ENCODE assay signal across 20 cellular contexts in genomic region chr7:44541-44896, GRCh38.
A peak's percentile ranks its signal among the peaks of the same experiment; 100 is the strongest.
DNase-seq lines count a peak whose midpoint lies in the region; ATAC-seq, FAIRE-seq and TF ChIP-seq lines count a peak whose summit lies in the region.
"Had no signal": no experiment of that assay in that cellular context is flagged by ENCODE, and none has a peak within 500 bp of the region (broad histone marks: within the 10 kb centered on the region; RNA-seq: fewer than 3 reads in every experiment).

No MANE protein-coding gene starts in this region.

- BruUV-seq in HepG2 (replicated peaks; lab: Mats Ljungman, UMichigan) = no TSS peak
- BruUV-seq in PC-3 (replicated peaks; lab: Mats Ljungman, UMichigan) = no TSS peak

- TF ChIP-seq POLR2A in right lobe of liver (IDR thresholded peaks at IDR 0.05) (no peak), HepG2 (IDR thresholded peaks at IDR 0.05; ENCODE audit: insufficient read depth in 1 of 2, low read depth in 2 of 2, low read length in 2 of 2) (no peak)

- no peaks in the 10 kb centered on the region for H3K36me3 Mint-ChIP-seq in activated CD4-positive, alpha-beta memory T cell treated with anti-CD3 and anti-CD28 coated beads for 36 hours
- no peaks in the 10 kb centered on the region for H3K36me3 Mint-ChIP-seq in activated CD4-positive, alpha-beta memory T cell treated with anti-CD3 and anti-CD28 coated beads, Interleukin-2, amount 10 ng/mL, durations not matched to agents 7 days and 5 days (ENCODE audit: low read depth)

- no peaks in the 10 kb centered on the region for H3K9me3 ChIP-seq in right lobe of liver
- H3K9me3 ChIP-seq in HepG2 (ENCODE audit: low read length) = no peaks in the 10 kb centered on the region
- H3K9me3 ChIP-seq in PC-3 (ENCODE audit: low read length) = no peaks in the 10 kb centered on the region
- H3K9me3 ChIP-seq in hepatocyte (ENCODE audit: low read depth) = no peaks in the 10 kb centered on the region

- no peak overlapping the region for H3K9ac ChIP-seq in HepG2 (ENCODE audit: insufficient read depth, low read depth, low read length)
- no peak overlapping the region for H3K9ac ChIP-seq in PC-3 (ENCODE audit: low read length)

- no peaks in the 10 kb centered on the region for H3K79me2 ChIP-seq in HepG2 (ENCODE audit: insufficient read depth, low read length)
- no peaks in the 10 kb centered on the region for H3K79me2 ChIP-seq in PC-3 (ENCODE audit: low read length)
- H3K79me2 ChIP-seq in hepatocyte = no peaks in the 10 kb centered on the region

- no peaks in the 10 kb centered on the region for H4K20me1 ChIP-seq in HepG2 (ENCODE audit: insufficient read depth, low read length)
- no peaks in the 10 kb centered on the region for H4K20me1 ChIP-seq in PC-3 (ENCODE audit: low read length)
- H4K20me1 ChIP-seq in hepatocyte (ENCODE audit: insufficient read depth, poor library complexity, severe bottlenecking) = no peaks in the 10 kb centered on the region

- no peaks in the 10 kb centered on the region for H3K9me2 ChIP-seq in PC-3 (replicated peaks; ENCODE audit: low read length)
- H3K9me2 ChIP-seq in hepatocyte (replicated peaks; ENCODE audit: insufficient read depth) = no peaks in the 10 kb centered on the region

- no CpG with 5 or more reads among the region's 12 CpGs for WGBS in right lobe of liver (ENCODE audit: insufficient coverage, low coverage, low lambda C conversion rate, missing lambda C conversion rate)
- WGBS in HepG2 (ENCODE audit: low lambda C conversion rate) = 55% methylated on average over 12 of the region's 12 CpGs
- WGBS in hepatocyte (ENCODE audit: low lambda C conversion rate, missing lambda C conversion rate) = 93% methylated on average over 12 of the region's 12 CpGs

- H2AFZ ChIP-seq in HepG2 (ENCODE audit: low read length) (no peak overlapping the region), PC-3 (ENCODE audit: low read length) (no peak overlapping the region), hepatocyte (no peak overlapping the region)

- H3K4me3 Mint-ChIP-seq in activated CD4-positive, alpha-beta memory T cell treated with anti-CD3 and anti-CD28 coated beads for 36 hours = no peak overlapping the region
- no peak overlapping the region for H3K4me3 Mint-ChIP-seq in activated CD4-positive, alpha-beta memory T cell treated with anti-CD3 and anti-CD28 coated beads, Interleukin-2, amount 10 ng/mL, durations not matched to agents 7 days and 5 days

- no peaks in the 10 kb centered on the region for H3K9me3 Mint-ChIP-seq in activated CD4-positive, alpha-beta memory T cell treated with anti-CD3 and anti-CD28 coated beads for 36 hours
- no peaks in the 10 kb centered on the region for H3K9me3 Mint-ChIP-seq in activated CD4-positive, alpha-beta memory T cell treated with anti-CD3 and anti-CD28 coated beads, Interleukin-2, amount 10 ng/mL, durations not matched to agents 7 days and 5 days

- H3K4me3 ChIP-seq in right lobe of liver (no peak overlapping the region), HepG2 (replicated peaks in 1 of 3; ENCODE audit: insufficient read depth in 1 of 3, low read depth in 2 of 3, low read length in 3 of 3) (no peak overlapping the region), PC-3 (ENCODE audit: low read length) (no peak overlapping the region), hepatocyte (no peak overlapping the region)

- FAIRE-seq in HepG2 (lab: Jason Lieb, UNC) = no peak
- FAIRE-seq: A204.1, GM12892, GM19239, H1 had no signal

- TF ChIP-seq CTCF in right lobe of liver (IDR thresholded peaks at IDR 0.05) (no peak), HepG2 (CRISPR knock-in tag; IDR thresholded peaks at IDR 0.05) (no peak), PC-3 (conservative IDR thresholded peaks at IDR 0.05; ENCODE audit: low read depth, low read length) (no peak), hepatocyte (IDR thresholded peaks at IDR 0.05; ENCODE audit: poor library complexity) (no peak)

- no peaks in the 10 kb centered on the region for H3K36me3 ChIP-seq in right lobe of liver
- H3K36me3 ChIP-seq in HepG2 (replicated peaks in 1 of 2; ENCODE audit: control insufficient read depth in 1 of 2, insufficient read depth in 2 of 2, low read length in 2 of 2) = no peaks in the 10 kb centered on the region
- no peaks in the 10 kb centered on the region for H3K36me3 ChIP-seq in PC-3 (ENCODE audit: low read depth, low read length)
- H3K36me3 ChIP-seq in hepatocyte (replicated peaks; ENCODE audit: insufficient read depth, low read depth) = no peaks in the 10 kb centered on the region

- peak; percentile 3 for DNase-seq in activated CD4-positive, alpha-beta memory T cell treated with anti-CD3 and anti-CD28 coated beads for 36 hours
- no peak for DNase-seq in activated CD4-positive, alpha-beta memory T cell treated with anti-CD3 and anti-CD28 coated beads, Interleukin-2, amount 10 ng/mL, durations not matched to agents 7 days and 5 days
- DNase-seq in right lobe of liver (peak in 2 of 3 donors; percentile 7 to 41), HepG2 (ENCODE audit: low spot score) (no peak), mesenteric fat pad (ENCODE audit: low spot score) (peak; percentile 53), ureter (ENCODE audit: low spot score) (peak; percentile 23), PC-3 (no peak), hepatocyte (ENCODE audit: low spot score) (no peak)
- DNase-seq: GF-D8, NCI-H1105 treated with DMSO at 0.1 percent for 48 hours, NCI-H1694 treated with DMSO at 0.1 percent for 48 hours, NCI-H2107, NCI-H2227 treated with DMSO at 0.1 percent for 48 hours, NCI-H524 had no signal

- no peak overlapping the region for H3K27ac Mint-ChIP-seq in activated CD4-positive, alpha-beta memory T cell treated with anti-CD3 and anti-CD28 coated beads for 36 hours
- H3K27ac Mint-ChIP-seq in activated CD4-positive, alpha-beta memory T cell treated with anti-CD3 and anti-CD28 coated beads, Interleukin-2, amount 10 ng/mL, durations not matched to agents 7 days and 5 days = no peak overlapping the region

- H3K4me1 Mint-ChIP-seq in activated CD4-positive, alpha-beta memory T cell treated with anti-CD3 and anti-CD28 coated beads for 36 hours (ENCODE audit: low read depth) = no peaks in the 10 kb centered on the region
- H3K4me1 Mint-ChIP-seq in activated CD4-positive, alpha-beta memory T cell treated with anti-CD3 and anti-CD28 coated beads, Interleukin-2, amount 10 ng/mL, durations not matched to agents 7 days and 5 days = no peaks in the 10 kb centered on the region

- POLR2A ChIA-PET in activated CD4-positive, alpha-beta memory T cell treated with anti-CD3 and anti-CD28 coated beads for 36 hours (lab: Charles Lee) = no interaction called here
- POLR2A ChIA-PET in activated CD4-positive, alpha-beta memory T cell treated with anti-CD3 and anti-CD28 coated beads, Interleukin-2, amount 10 ng/mL, durations not matched to agents 7 days and 5 days (lab: Charles Lee) = no interaction called here
- POLR2A ChIA-PET in HepG2 (lab: Yijun Ruan, JAX) (no interaction called here), PC-3 (lab: Charles Lee; ENCODE audit: unreplicated experiment) (no interaction called here)

- peaks cover 27% of the 10 kb centered on the region for H3K27me3 Mint-ChIP-seq in activated CD4-positive, alpha-beta memory T cell treated with anti-CD3 and anti-CD28 coated beads for 36 hours
- H3K27me3 Mint-ChIP-seq in activated CD4-positive, alpha-beta memory T cell treated with anti-CD3 and anti-CD28 coated beads, Interleukin-2, amount 10 ng/mL, durations not matched to agents 7 days and 5 days = peaks cover 3% of the 10 kb centered on the region

- ATAC-seq in right lobe of liver = no peak
- ATAC-seq in HepG2 = no peak
- no peak for ATAC-seq in PC-3
- ATAC-seq: Panc1 had no signal

- no peak overlapping the region for H3K27ac ChIP-seq in right lobe of liver
- H3K27ac ChIP-seq in HepG2 (ENCODE audit: extremely low read length, insufficient read depth, low read length) = no peak overlapping the region
- H3K27ac ChIP-seq in PC-3 (ENCODE audit: low read length) = no peak overlapping the region
- no peak overlapping the region for H3K27ac ChIP-seq in hepatocyte
- H3K27ac ChIP-seq: C4-2B had no signal

- TF ChIP-seq RAD21 in HepG2 (CRISPR knock-in tag; IDR thresholded peaks at IDR 0.05) = no peak

- intact Hi-C loops in activated CD4-positive, alpha-beta memory T cell treated with anti-CD3 and anti-CD28 coated beads for 36 hours (cut with micrococcal nuclease) = no loop called here
- intact Hi-C loops in right lobe of liver (cut with DNase I) (no loop called here), HepG2 (cut with micrococcal nuclease; ENCODE audit: unreplicated experiment) (no loop called here), PC-3 (cut with micrococcal nuclease) (no loop called here)

- in situ Hi-C loops in HepG2 (cut with HindIII; ENCODE audit: extremely low pct_ligation_motif_present, low pct_unique_long_range_greater_than_20kb) = no loop called here

- TF ChIP-seq EP300 in HepG2 (IDR thresholded peaks at IDR 0.05; ENCODE audit: low read depth in 2 of 2, low read length in 2 of 2) = no peak
- no peak for TF ChIP-seq EP300 in HepG2 (CRISPR knock-in tag; IDR thresholded peaks at IDR 0.05; ENCODE audit: borderline replicate concordance)

- CTCF ChIA-PET in activated CD4-positive, alpha-beta memory T cell treated with anti-CD3 and anti-CD28 coated beads for 36 hours (lab: Charles Lee) = no interaction called here
- CTCF ChIA-PET in activated CD4-positive, alpha-beta memory T cell treated with anti-CD3 and anti-CD28 coated beads, Interleukin-2, amount 10 ng/mL, durations not matched to agents 7 days and 5 days (lab: Charles Lee) = no interaction called here
- CTCF ChIA-PET in HepG2 (lab: Yijun Ruan, JAX; ENCODE audit: low intra/inter-chr PET ratio, low total read pairs) (no interaction called here), PC-3 (lab: Charles Lee) (interaction anchor here (0.6 kb wide), 1 partner anchor 220 kb away, joined by 3 read pairs; no protein-coding TSS in a partner anchor)

- H3K4me1 ChIP-seq in right lobe of liver = no peaks in the 10 kb centered on the region
- H3K4me1 ChIP-seq in HepG2 (ENCODE audit: insufficient read depth, low read length) = no peaks in the 10 kb centered on the region
- H3K4me1 ChIP-seq in PC-3 (ENCODE audit: insufficient read depth, low read length) = 0 out of 2 replicates have a peak, but pooled peaks cover 3% of the 10 kb centered on the region
- no peaks in the 10 kb centered on the region for H3K4me1 ChIP-seq in hepatocyte (ENCODE audit: insufficient read depth)

- H3K4me2 ChIP-seq in HepG2 (ENCODE audit: low read depth, low read length) = no peak overlapping the region
- no peak overlapping the region for H3K4me2 ChIP-seq in PC-3 (ENCODE audit: low read length)
- no peak overlapping the region for H3K4me2 ChIP-seq in hepatocyte

- H3F3A ChIP-seq in PC-3 (ENCODE audit: low read length, unreplicated experiment) = no peaks in the 10 kb centered on the region

- no peaks in the 10 kb centered on the region for H3K27me3 ChIP-seq in right lobe of liver
- peaks cover 0 to 41% of the 10 kb centered on the region in 2 experiments; a peak in 3 of 5 replicates for H3K27me3 ChIP-seq in HepG2 (ENCODE audit: control insufficient read depth in 1 of 2, insufficient read depth in 2 of 2, low read length in 2 of 2)
- H3K27me3 ChIP-seq in PC-3 (ENCODE audit: low read length) = no peaks in the 10 kb centered on the region
- H3K27me3 ChIP-seq in hepatocyte = no peaks in the 10 kb centered on the region

TF ChIP-seq in HepG2, 621 proteins besides CTCF, POLR2A, EP300 and RAD21 (continues in another document):
- TF ChIP-seq NR2F2 (IDR thresholded peaks at IDR 0.05; ENCODE audit: borderline replicate concordance, low read depth) (no peak), MTA1 (CRISPR knock-in tag; IDR thresholded peaks at IDR 0.05; ENCODE audit: borderline replicate concordance) (no peak)

Comparison
In these comparisons a context has a peak if more than half of its experiments do, and no peak if none do; other contexts are left out.
1. DNase-seq: peak in activated CD4-positive, alpha-beta memory T cell treated with anti-CD3 and anti-CD28 coated beads for 36 hours (single experiment), right lobe of liver (2 of 3), mesenteric fat pad (single experiment) and ureter (single experiment); none in activated CD4-positive, alpha-beta memory T cell treated with anti-CD3 and anti-CD28 coated beads, Interleukin-2, amount 10 ng/mL, durations not matched to agents 7 days and 5 days (single experiment), HepG2 (single experiment), PC-3 (single experiment) and hepatocyte (single experiment).